In the genomic region with DNA sequence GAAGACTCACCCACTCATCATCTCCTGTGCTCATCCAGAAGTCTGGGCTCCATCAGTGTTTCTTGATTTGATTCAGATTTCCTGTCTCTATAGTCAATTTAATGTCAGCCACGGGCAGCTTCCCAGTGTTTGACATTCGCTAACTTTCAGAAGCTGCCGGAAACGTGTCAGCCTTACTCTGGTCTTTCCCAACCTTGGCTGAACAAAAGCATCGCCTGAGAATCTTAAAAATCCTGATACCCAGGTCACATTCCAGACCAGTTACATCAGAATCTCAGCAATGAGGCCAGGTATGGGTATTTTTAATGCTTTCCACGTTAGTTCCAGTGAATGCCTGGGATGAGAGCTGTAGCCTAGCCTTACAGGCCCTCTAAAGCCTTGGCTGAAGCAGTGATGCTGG, we compare ENCODE assay signal across 20 cellular contexts.
A peak's percentile ranks its signal among the peaks of the same experiment; 100 is the strongest.
DNase-seq lines count a peak whose midpoint lies in the region; ATAC-seq and TF ChIP-seq lines count a peak whose summit lies in the region.
"Had no signal": no experiment of that assay in that cellular context is flagged by ENCODE, and none has a peak within 500 bp of the region (broad histone marks: within the 10 kb centered on the region; RNA-seq: fewer than 3 reads in every experiment).

No MANE protein-coding gene starts in this region.

- H3K27me3 Mint-ChIP-seq in GM23338 (ENCODE audit: insufficient read depth, low read depth, poor library complexity) (no peaks in the 10 kb centered on the region), WTC11 (ENCODE audit: low read depth) (no peaks in the 10 kb centered on the region; the same call in 1 of the 2 replicates)
- H3K27me3 Mint-ChIP-seq: activated naive CD8-positive, alpha-beta T cell; dendritic cell treated with granulocyte-macrophage colony-stimulating factor and Interleukin-4, amounts not matched to agents 40 ng/mL and 50 ng/mL, for 4 days; memory B cell had no signal

- DNase-seq in GM23338 (ENCODE audit: low spot score), result peak; percentile 46
- no peak for DNase-seq in WTC11 (ENCODE audit: low spot score)
- peak; percentile 80 for DNase-seq in fibroblast of the aortic adventitia (ENCODE audit: low read depth)
- DNase-seq in skeletal muscle cell (ENCODE audit: low read depth), result peak; percentile 24
- DNase-seq in hypothalamus (lab: John Stamatoyannopoulos, UW), result no peak
- DNase-seq in tibial nerve (ENCODE audit: low spot score in 2 of 2), result no peak
- DNase-seq: activated CD4-positive, CD25-positive, alpha-beta regulatory T cell; erythroblast; GOT3; naive thymus-derived CD8-positive, alpha-beta T cell; NCI-H1930; NCI-H510A treated with DMSO at 0.1 percent for 48 hours; stimulated activated CD8-positive, alpha-beta memory T cell treated with anti-CD3 and anti-CD28 coated beads, Interleukin-4, amount 100 ng/mL, for 48 hours had no signal

- H4K20me1 ChIP-seq in GM23338 (replicated peaks; ENCODE audit: insufficient read depth), result no peaks in the 10 kb centered on the region

- H3K9me3 ChIP-seq in tibial nerve, result no peaks in the 10 kb centered on the region
- H3K9me3 ChIP-seq: BLaER1 treated with 17β-estradiol and CSF1 and Interleukin-3, amounts not matched to agents 10 nM and 100 nM had no signal

- ATAC-seq in GM23338 (no peak), WTC11 (peak; percentile 57; the same call in 1 of the 2 replicates), GM18909 (IDR thresholded peaks at IDR 0.05; ENCODE audit: poor library complexity, unreplicated experiment) (no peak), GM18511 (IDR thresholded peaks at IDR 0.05; ENCODE audit: unreplicated experiment) (no peak)
- ATAC-seq: naive thymus-derived CD8-positive, alpha-beta T cell had no signal

- H3K4me1 ChIP-seq in GM23338 (ENCODE audit: insufficient read depth) (no peaks in the 10 kb centered on the region), tibial nerve (no peaks in the 10 kb centered on the region)
- H3K4me1 ChIP-seq: BLaER1 treated with 17β-estradiol and CSF1 and Interleukin-3, amounts not matched to agents 10 nM and 100 nM had no signal

- H3K4me1 Mint-ChIP-seq in GM23338 (no peaks in the 10 kb centered on the region; the same call in 2 of the 3 replicates), WTC11 (0 out of 2 replicates have a peak, but pooled peaks cover 3% of the 10 kb centered on the region)
- H3K4me1 Mint-ChIP-seq: naive thymus-derived CD8-positive, alpha-beta T cell had no signal

- H3K4me3 ChIP-seq in GM23338 (no peak overlapping the region), fibroblast of the aortic adventitia (ENCODE audit: low read depth, low read length) (no peak overlapping the region), skeletal muscle cell (ENCODE audit: low read depth, low read length) (no peak overlapping the region), tibial nerve (no peak overlapping the region)
- H3K4me3 ChIP-seq: BLaER1 treated with 17β-estradiol and CSF1 and Interleukin-3, amounts not matched to agents 10 nM and 100 nM had no signal

- H3K9me2 ChIP-seq in GM23338 (ENCODE audit: insufficient read depth), result no peaks in the 10 kb centered on the region

- TF ChIP-seq EP300 in tibial nerve (IDR thresholded peaks at IDR 0.05), result no peak

- H3K79me2 ChIP-seq in GM23338 (replicated peaks; ENCODE audit: insufficient read depth), result no peaks in the 10 kb centered on the region

- TF ChIP-seq CTCF in GM23338 (conservative IDR thresholded peaks at IDR 0.05; ENCODE audit: low read depth in 2 of 2) (no peak), WTC11 (IDR thresholded peaks at IDR 0.05) (no peak), fibroblast of the aortic adventitia (IDR thresholded peaks at IDR 0.05; ENCODE audit: insufficient read depth, low read length) (no peak), tibial nerve (IDR thresholded peaks at IDR 0.05) (no peak)

- H3K27me3 ChIP-seq in GM23338 (ENCODE audit: insufficient read depth) (no peaks in the 10 kb centered on the region), tibial nerve (no peaks in the 10 kb centered on the region)

- H3K36me3 ChIP-seq in GM23338 (ENCODE audit: insufficient read depth), result no peaks in the 10 kb centered on the region
- H3K36me3 ChIP-seq in tibial nerve, result no peaks in the 10 kb centered on the region
- H3K36me3 ChIP-seq: BLaER1 treated with 17β-estradiol and CSF1 and Interleukin-3, amounts not matched to agents 10 nM and 100 nM had no signal

- H3K27ac Mint-ChIP-seq in GM23338 (no peak overlapping the region), WTC11 (no peak overlapping the region)
- H3K27ac Mint-ChIP-seq: activated naive CD8-positive, alpha-beta T cell; activated T-helper 1 cell treated with anti-CD3 and anti-CD28 coated beads, Interleukin-12 subunit alpha, Interleukin-12 subunit beta, Interleukin-2, Interleukin-4 antibody, amounts not matched to agents 30 ng/mL and 10 ng/mL and 1 ng/mL, durations not matched to agents 14 hours and 24 hours and 36 hours; dendritic cell treated with granulocyte-macrophage colony-stimulating factor and Interleukin-4, amounts not matched to agents 40 ng/mL and 50 ng/mL, for 4 days; memory B cell; naive thymus-derived CD8-positive, alpha-beta T cell had no signal

- WGBS in tibial nerve, 2 donors, result 65 to 67% methylated on average over 6 of the region's 6 CpGs

- TF ChIP-seq POLR2A in tibial nerve (IDR thresholded peaks at IDR 0.05), result no peak

- no peak overlapping the region for H3K4me2 ChIP-seq in GM23338
- H3K4me2 ChIP-seq: BLaER1 treated with 17β-estradiol and CSF1 and Interleukin-3, amounts not matched to agents 10 nM and 100 nM had no signal

- H3K27ac ChIP-seq in GM23338 (ENCODE audit: low read depth), result no peak overlapping the region
- H3K27ac ChIP-seq in tibial nerve, result no peak overlapping the region
- H3K27ac ChIP-seq: BLaER1 treated with 17β-estradiol and CSF1 and Interleukin-3, amounts not matched to agents 10 nM and 100 nM had no signal

- H3F3A ChIP-seq in GM23338 (replicated peaks; ENCODE audit: low read depth), result no peaks in the 10 kb centered on the region

- H3K4me3 Mint-ChIP-seq in GM23338 (no peak overlapping the region), WTC11 (no peak overlapping the region)
- H3K4me3 Mint-ChIP-seq: activated naive CD8-positive, alpha-beta T cell; activated T-helper 1 cell treated with anti-CD3 and anti-CD28 coated beads, Interleukin-12 subunit alpha, Interleukin-12 subunit beta, Interleukin-2, Interleukin-4 antibody, amounts not matched to agents 30 ng/mL and 10 ng/mL and 1 ng/mL, durations not matched to agents 14 hours and 24 hours and 36 hours; dendritic cell treated with granulocyte-macrophage colony-stimulating factor and Interleukin-4, amounts not matched to agents 40 ng/mL and 50 ng/mL, for 4 days; memory B cell; naive thymus-derived CD8-positive, alpha-beta T cell had no signal

- H3K9me3 Mint-ChIP-seq in GM23338 (no peaks in the 10 kb centered on the region), WTC11 (no peaks in the 10 kb centered on the region)
- H3K9me3 Mint-ChIP-seq: activated T-helper 1 cell treated with anti-CD3 and anti-CD28 coated beads, Interleukin-12 subunit alpha, Interleukin-12 subunit beta, Interleukin-2, Interleukin-4 antibody, amounts not matched to agents 30 ng/mL and 10 ng/mL and 1 ng/mL, durations not matched to agents 14 hours and 24 hours and 36 hours; dendritic cell treated with granulocyte-macrophage colony-stimulating factor and Interleukin-4, amounts not matched to agents 40 ng/mL and 50 ng/mL, for 4 days; memory B cell had no signal

- POLR2A ChIA-PET in WTC11 (lab: Charles Lee), result no interaction called here

- no peak overlapping the region for H2AFZ ChIP-seq in GM23338

- CTCF ChIA-PET in WTC11 (lab: Charles Lee), result no interaction called here

- H3K36me3 Mint-ChIP-seq in GM23338 (ENCODE audit: low read depth) (no peaks in the 10 kb centered on the region), WTC11 (no peaks in the 10 kb centered on the region)
- H3K36me3 Mint-ChIP-seq: activated naive CD8-positive, alpha-beta T cell; memory B cell; naive thymus-derived CD8-positive, alpha-beta T cell had no signal

TF ChIP-seq in GM23338, 12 proteins besides CTCF, POLR2A, EP300 and RAD21 (continues in another document):
- no peak for TF ChIP-seq STAT1 (IDR thresholded peaks at IDR 0.05; ENCODE audit: unreplicated experiment)
- no peak for TF ChIP-seq ZNF114 (CRISPR knock-in tag; IDR thresholded peaks at IDR 0.05)

TF ChIP-seq in WTC11, 78 proteins besides CTCF, POLR2A, EP300 and RAD21 (continues in another document):
- TF ChIP-seq, protein P1, sequence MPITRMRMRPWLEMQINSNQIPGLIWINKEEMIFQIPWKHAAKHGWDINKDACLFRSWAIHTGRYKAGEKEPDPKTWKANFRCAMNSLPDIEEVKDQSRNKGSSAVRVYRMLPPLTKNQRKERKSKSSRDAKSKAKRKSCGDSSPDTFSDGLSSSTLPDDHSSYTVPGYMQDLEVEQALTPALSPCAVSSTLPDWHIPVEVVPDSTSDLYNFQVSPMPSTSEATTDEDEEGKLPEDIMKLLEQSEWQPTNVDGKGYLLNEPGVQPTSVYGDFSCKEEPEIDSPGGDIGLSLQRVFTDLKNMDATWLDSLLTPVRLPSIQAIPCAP (CRISPR knock-in tag; IDR thresholded peaks at IDR 0.05), result no peak
- TF ChIP-seq, protein P2, sequence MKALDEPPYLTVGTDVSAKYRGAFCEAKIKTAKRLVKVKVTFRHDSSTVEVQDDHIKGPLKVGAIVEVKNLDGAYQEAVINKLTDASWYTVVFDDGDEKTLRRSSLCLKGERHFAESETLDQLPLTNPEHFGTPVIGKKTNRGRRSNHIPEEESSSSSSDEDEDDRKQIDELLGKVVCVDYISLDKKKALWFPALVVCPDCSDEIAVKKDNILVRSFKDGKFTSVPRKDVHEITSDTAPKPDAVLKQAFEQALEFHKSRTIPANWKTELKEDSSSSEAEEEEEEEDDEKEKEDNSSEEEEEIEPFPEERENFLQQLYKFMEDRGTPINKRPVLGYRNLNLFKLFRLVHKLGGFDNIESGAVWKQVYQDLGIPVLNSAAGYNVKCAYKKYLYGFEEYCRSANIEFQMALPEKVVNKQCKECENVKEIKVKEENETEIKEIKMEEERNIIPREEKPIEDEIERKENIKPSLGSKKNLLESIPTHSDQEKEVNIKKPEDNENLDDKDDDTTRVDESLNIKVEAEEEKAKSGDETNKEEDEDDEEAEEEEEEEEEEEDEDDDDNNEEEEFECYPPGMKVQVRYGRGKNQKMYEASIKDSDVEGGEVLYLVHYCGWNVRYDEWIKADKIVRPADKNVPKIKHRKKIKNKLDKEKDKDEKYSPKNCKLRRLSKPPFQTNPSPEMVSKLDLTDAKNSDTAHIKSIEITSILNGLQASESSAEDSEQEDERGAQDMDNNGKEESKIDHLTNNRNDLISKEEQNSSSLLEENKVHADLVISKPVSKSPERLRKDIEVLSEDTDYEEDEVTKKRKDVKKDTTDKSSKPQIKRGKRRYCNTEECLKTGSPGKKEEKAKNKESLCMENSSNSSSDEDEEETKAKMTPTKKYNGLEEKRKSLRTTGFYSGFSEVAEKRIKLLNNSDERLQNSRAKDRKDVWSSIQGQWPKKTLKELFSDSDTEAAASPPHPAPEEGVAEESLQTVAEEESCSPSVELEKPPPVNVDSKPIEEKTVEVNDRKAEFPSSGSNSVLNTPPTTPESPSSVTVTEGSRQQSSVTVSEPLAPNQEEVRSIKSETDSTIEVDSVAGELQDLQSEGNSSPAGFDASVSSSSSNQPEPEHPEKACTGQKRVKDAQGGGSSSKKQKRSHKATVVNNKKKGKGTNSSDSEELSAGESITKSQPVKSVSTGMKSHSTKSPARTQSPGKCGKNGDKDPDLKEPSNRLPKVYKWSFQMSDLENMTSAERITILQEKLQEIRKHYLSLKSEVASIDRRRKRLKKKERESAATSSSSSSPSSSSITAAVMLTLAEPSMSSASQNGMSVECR (CRISPR knock-in tag; IDR thresholded peaks at IDR 0.05; ENCODE audit: borderline replicate concordance), result no peak

Comparison
In these comparisons a context has a peak if more than half of its experiments do, and no peak if none do; other contexts are left out.
1. DNase-seq: peak in GM23338 (single experiment), fibroblast of the aortic adventitia (single experiment) and skeletal muscle cell (single experiment); none in WTC11 (single experiment), hypothalamus (0 of 51) and tibial nerve (0 of 2).